1 cellular context compared by ENCODE assay signal in the genomic region with DNA sequence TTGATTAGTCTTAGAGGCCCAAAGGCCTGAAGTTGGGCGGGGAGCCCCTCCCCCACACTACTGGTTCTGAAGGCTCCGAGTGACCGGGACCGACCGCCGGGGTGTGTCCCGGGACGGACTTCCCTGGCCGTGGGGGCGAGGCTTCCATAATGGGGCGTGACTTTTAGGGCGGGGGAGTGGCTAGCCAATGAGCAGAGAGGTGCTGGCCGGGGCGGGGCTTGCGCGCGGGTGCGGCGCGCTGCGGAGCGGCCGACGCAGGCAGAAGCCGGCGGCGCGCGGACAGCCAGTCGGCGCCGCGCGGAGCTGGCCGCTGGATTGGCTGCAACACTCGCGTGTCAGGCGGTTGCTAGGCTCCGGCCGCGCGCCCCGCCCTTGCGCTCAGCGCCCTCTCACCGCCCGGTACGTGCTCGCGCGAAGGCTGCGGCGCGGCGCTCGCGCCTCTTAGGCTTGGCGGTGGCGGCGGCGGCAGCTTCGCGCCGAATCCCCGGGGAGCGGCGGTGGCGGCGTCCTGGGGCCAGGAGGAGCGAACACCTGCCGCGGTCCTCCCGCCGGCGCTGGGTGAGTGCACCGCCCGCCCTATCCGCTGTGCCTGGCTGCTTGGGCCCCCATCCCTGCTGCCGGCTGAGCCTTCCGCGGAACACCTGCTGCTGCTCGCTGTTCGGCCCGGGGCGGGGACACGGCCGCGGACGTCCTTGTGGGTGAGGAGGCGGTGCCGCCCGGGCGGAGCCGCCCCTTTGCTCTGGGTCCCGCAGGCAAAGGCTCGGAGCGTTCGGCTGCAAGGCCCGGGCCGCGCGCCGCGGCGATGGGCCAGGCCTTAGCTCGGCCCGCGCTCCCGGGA.
TF ChIP-seq lines count a peak whose summit lies in the region.

A gene (plus strand): TSS at position 392 of the 838 bp plus-strand sequence. CDS start 40,268 bp downstream, outside the sequence.

TF ChIP-seq in HepG2, 621 proteins besides CTCF, POLR2A, EP300 and RAD21 (continued from another document and continues in another):
- TF ChIP-seq, protein P1, sequence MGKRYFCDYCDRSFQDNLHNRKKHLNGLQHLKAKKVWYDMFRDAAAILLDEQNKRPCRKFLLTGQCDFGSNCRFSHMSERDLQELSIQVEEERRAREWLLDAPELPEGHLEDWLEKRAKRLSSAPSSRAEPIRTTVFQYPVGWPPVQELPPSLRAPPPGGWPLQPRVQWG (CRISPR knock-in tag; IDR thresholded peaks at IDR 0.05; ENCODE audit: borderline replicate concordance, low read depth), result no peak
- TF ChIP-seq U2AF1 (optimal IDR thresholded peaks at IDR 0.05; ENCODE audit: low read depth, low read length) (no peak), ERF (CRISPR knock-in tag; IDR thresholded peaks at IDR 0.05) (peak; percentile 86), XRCC5 (optimal IDR thresholded peaks at IDR 0.05; ENCODE audit: low read length) (no peak), ZNF160 (CRISPR knock-in tag; IDR thresholded peaks at IDR 0.05) (peak; percentile 60; the same call in 1 of the 2 replicates), ZNF749 (CRISPR knock-in tag; IDR thresholded peaks at IDR 0.05; ENCODE audit: borderline replicate concordance) (peak; percentile 81; the same call in 1 of the 2 replicates), ZNF841 (CRISPR knock-in tag; IDR thresholded peaks at IDR 0.05; ENCODE audit: borderline replicate concordance) (no peak), NFKB2 (CRISPR knock-in tag; IDR thresholded peaks at IDR 0.05; ENCODE audit: borderline replicate concordance) (peak; percentile 25; the same call in 1 of the 2 replicates), SMARCE1 (IDR thresholded peaks at IDR 0.05; ENCODE audit: borderline replicate concordance) (no peak), ZNF326 (CRISPR knock-in tag; IDR thresholded peaks at IDR 0.05; ENCODE audit: borderline replicate concordance) (no peak), RXRB (CRISPR knock-in tag; IDR thresholded peaks at IDR 0.05; ENCODE audit: borderline replicate concordance) (peak; percentile 51; the same call in 1 of the 2 replicates), ZNF34 (CRISPR knock-in tag; IDR thresholded peaks at IDR 0.05; ENCODE audit: borderline replicate concordance) (no peak), ZBTB21 (CRISPR knock-in tag; IDR thresholded peaks at IDR 0.05) (no peak), ZNF670 (CRISPR knock-in tag; IDR thresholded peaks at IDR 0.05; ENCODE audit: borderline replicate concordance) (peak; percentile 13; the same call in 1 of the 2 replicates), KLF6 (CRISPR knock-in tag; IDR thresholded peaks at IDR 0.05) (0 out of 2 replicates have a peak, but pooled peaks have one; percentile 43)
- TF ChIP-seq, protein P2, sequence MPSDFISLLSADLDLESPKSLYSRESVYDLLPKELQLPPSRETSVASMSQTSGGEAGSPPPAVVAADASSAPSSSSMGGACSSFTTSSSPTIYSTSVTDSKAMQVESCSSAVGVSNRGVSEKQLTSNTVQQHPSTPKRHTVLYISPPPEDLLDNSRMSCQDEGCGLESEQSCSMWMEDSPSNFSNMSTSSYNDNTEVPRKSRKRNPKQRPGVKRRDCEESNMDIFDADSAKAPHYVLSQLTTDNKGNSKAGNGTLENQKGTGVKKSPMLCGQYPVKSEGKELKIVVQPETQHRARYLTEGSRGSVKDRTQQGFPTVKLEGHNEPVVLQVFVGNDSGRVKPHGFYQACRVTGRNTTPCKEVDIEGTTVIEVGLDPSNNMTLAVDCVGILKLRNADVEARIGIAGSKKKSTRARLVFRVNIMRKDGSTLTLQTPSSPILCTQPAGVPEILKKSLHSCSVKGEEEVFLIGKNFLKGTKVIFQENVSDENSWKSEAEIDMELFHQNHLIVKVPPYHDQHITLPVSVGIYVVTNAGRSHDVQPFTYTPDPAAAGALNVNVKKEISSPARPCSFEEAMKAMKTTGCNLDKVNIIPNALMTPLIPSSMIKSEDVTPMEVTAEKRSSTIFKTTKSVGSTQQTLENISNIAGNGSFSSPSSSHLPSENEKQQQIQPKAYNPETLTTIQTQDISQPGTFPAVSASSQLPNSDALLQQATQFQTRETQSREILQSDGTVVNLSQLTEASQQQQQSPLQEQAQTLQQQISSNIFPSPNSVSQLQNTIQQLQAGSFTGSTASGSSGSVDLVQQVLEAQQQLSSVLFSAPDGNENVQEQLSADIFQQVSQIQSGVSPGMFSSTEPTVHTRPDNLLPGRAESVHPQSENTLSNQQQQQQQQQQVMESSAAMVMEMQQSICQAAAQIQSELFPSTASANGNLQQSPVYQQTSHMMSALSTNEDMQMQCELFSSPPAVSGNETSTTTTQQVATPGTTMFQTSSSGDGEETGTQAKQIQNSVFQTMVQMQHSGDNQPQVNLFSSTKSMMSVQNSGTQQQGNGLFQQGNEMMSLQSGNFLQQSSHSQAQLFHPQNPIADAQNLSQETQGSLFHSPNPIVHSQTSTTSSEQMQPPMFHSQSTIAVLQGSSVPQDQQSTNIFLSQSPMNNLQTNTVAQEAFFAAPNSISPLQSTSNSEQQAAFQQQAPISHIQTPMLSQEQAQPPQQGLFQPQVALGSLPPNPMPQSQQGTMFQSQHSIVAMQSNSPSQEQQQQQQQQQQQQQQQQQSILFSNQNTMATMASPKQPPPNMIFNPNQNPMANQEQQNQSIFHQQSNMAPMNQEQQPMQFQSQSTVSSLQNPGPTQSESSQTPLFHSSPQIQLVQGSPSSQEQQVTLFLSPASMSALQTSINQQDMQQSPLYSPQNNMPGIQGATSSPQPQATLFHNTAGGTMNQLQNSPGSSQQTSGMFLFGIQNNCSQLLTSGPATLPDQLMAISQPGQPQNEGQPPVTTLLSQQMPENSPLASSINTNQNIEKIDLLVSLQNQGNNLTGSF (CRISPR knock-in tag; IDR thresholded peaks at IDR 0.05), result no peak
- TF ChIP-seq, protein P3, sequence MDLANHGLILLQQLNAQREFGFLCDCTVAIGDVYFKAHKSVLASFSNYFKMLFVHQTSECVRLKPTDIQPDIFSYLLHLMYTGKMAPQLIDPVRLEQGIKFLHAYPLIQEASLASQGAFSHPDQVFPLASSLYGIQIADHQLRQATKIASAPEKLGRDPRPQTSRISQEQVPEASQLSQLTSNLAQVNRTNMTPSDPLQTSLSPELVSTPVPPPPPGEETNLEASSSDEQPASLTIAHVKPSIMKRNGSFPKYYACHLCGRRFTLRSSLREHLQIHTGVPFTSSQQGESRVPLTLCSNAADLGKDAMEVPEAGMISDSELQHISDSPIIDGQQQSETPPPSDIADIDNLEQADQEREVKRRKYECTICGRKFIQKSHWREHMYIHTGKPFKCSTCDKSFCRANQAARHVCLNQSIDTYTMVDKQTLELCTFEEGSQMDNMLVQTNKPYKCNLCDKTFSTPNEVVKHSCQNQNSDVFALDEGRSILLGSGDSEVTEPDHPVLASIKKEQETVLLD (CRISPR knock-in tag; IDR thresholded peaks at IDR 0.05; ENCODE audit: low read depth), result peak; percentile 61
- TF ChIP-seq, protein P4, sequence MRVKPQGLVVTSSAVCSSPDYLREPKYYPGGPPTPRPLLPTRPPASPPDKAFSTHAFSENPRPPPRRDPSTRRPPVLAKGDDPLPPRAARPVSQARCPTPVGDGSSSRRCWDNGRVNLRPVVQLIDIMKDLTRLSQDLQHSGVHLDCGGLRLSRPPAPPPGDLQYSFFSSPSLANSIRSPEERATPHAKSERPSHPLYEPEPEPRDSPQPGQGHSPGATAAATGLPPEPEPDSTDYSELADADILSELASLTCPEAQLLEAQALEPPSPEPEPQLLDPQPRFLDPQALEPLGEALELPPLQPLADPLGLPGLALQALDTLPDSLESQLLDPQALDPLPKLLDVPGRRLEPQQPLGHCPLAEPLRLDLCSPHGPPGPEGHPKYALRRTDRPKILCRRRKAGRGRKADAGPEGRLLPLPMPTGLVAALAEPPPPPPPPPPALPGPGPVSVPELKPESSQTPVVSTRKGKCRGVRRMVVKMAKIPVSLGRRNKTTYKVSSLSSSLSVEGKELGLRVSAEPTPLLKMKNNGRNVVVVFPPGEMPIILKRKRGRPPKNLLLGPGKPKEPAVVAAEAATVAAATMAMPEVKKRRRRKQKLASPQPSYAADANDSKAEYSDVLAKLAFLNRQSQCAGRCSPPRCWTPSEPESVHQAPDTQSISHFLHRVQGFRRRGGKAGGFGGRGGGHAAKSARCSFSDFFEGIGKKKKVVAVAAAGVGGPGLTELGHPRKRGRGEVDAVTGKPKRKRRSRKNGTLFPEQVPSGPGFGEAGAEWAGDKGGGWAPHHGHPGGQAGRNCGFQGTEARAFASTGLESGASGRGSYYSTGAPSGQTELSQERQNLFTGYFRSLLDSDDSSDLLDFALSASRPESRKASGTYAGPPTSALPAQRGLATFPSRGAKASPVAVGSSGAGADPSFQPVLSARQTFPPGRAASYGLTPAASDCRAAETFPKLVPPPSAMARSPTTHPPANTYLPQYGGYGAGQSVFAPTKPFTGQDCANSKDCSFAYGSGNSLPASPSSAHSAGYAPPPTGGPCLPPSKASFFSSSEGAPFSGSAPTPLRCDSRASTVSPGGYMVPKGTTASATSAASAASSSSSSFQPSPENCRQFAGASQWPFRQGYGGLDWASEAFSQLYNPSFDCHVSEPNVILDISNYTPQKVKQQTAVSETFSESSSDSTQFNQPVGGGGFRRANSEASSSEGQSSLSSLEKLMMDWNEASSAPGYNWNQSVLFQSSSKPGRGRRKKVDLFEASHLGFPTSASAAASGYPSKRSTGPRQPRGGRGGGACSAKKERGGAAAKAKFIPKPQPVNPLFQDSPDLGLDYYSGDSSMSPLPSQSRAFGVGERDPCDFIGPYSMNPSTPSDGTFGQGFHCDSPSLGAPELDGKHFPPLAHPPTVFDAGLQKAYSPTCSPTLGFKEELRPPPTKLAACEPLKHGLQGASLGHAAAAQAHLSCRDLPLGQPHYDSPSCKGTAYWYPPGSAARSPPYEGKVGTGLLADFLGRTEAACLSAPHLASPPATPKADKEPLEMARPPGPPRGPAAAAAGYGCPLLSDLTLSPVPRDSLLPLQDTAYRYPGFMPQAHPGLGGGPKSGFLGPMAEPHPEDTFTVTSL (CRISPR knock-in tag; IDR thresholded peaks at IDR 0.05; ENCODE audit: borderline replicate concordance), result no peak
- TF ChIP-seq, protein P5, sequence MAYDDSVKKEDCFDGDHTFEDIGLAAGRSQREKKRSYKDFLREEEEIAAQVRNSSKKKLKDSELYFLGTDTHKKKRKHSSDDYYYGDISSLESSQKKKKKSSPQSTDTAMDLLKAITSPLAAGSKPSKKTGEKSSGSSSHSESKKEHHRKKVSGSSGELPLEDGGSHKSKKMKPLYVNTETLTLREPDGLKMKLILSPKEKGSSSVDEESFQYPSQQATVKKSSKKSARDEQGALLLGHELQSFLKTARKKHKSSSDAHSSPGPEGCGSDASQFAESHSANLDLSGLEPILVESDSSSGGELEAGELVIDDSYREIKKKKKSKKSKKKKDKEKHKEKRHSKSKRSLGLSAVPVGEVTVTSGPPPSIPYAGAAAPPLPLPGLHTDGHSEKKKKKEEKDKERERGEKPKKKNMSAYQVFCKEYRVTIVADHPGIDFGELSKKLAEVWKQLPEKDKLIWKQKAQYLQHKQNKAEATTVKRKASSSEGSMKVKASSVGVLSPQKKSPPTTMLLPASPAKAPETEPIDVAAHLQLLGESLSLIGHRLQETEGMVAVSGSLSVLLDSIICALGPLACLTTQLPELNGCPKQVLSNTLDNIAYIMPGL (CRISPR knock-in tag; IDR thresholded peaks at IDR 0.05; ENCODE audit: borderline replicate concordance in 1 of 2, low read depth in 1 of 2), result peak in 1 of 2 experiments; percentile 50
- TF ChIP-seq, protein P6, sequence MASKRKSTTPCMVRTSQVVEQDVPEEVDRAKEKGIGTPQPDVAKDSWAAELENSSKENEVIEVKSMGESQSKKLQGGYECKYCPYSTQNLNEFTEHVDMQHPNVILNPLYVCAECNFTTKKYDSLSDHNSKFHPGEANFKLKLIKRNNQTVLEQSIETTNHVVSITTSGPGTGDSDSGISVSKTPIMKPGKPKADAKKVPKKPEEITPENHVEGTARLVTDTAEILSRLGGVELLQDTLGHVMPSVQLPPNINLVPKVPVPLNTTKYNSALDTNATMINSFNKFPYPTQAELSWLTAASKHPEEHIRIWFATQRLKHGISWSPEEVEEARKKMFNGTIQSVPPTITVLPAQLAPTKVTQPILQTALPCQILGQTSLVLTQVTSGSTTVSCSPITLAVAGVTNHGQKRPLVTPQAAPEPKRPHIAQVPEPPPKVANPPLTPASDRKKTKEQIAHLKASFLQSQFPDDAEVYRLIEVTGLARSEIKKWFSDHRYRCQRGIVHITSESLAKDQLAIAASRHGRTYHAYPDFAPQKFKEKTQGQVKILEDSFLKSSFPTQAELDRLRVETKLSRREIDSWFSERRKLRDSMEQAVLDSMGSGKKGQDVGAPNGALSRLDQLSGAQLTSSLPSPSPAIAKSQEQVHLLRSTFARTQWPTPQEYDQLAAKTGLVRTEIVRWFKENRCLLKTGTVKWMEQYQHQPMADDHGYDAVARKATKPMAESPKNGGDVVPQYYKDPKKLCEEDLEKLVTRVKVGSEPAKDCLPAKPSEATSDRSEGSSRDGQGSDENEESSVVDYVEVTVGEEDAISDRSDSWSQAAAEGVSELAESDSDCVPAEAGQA (IDR thresholded peaks at IDR 0.05; ENCODE audit: low read depth), result no peak
- TF ChIP-seq, protein P6 (CRISPR knock-in tag; IDR thresholded peaks at IDR 0.05; ENCODE audit: borderline replicate concordance), result no peak
- TF ChIP-seq, protein P7, sequence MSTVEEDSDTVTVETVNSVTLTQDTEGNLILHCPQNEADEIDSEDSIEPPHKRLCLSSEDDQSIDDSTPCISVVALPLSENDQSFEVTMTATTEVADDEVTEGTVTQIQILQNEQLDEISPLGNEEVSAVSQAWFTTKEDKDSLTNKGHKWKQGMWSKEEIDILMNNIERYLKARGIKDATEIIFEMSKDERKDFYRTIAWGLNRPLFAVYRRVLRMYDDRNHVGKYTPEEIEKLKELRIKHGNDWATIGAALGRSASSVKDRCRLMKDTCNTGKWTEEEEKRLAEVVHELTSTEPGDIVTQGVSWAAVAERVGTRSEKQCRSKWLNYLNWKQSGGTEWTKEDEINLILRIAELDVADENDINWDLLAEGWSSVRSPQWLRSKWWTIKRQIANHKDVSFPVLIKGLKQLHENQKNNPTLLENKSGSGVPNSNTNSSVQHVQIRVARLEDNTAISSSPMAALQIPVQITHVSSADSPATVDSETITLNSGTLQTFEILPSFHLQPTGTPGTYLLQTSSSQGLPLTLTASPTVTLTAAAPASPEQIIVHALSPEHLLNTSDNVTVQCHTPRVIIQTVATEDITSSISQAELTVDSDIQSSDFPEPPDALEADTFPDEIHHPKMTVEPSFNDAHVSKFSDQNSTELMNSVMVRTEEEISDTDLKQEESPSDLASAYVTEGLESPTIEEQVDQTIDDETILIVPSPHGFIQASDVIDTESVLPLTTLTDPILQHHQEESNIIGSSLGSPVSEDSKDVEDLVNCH (CRISPR knock-in tag; IDR thresholded peaks at IDR 0.05), result no peak
